8 cellular contexts compared by ENCODE assay signal in genomic region chr17:81967533-81968395, GRCh38. TPM values are rescaled to one million over a fixed set of nuclear protein-coding genes. Genes with fewer than 3 reads are reported as not detected.
DNase-seq lines count a peak whose midpoint lies in the region; TF ChIP-seq lines count a peak whose summit lies in the region.

No MANE protein-coding gene starts in this region.

- peaks cover 19% of the 10 kb centered on the region for H3K27me3 Mint-ChIP-seq in endothelial cell (ENCODE audit: unreplicated experiment)

- H3K4me1 Mint-ChIP-seq in endothelial cell (ENCODE audit: unreplicated experiment) = no peaks in the 10 kb centered on the region

- no peaks in the 10 kb centered on the region for H3K36me3 ChIP-seq in MM.1S (replicated peaks; ENCODE audit: insufficient read depth, low read length)

- H3K9me2 ChIP-seq in MM.1S (replicated peaks; ENCODE audit: insufficient read depth, low read length) = no peaks in the 10 kb centered on the region

- H3K27ac Mint-ChIP-seq in endothelial cell (ENCODE audit: unreplicated experiment) = no peak overlapping the region

- peaks cover 44% of the 10 kb centered on the region for H3K27me3 ChIP-seq in MM.1S (replicated peaks; ENCODE audit: insufficient read depth, low read length)

- H3K79me2 ChIP-seq in MM.1S (ENCODE audit: low read length) = no peaks in the 10 kb centered on the region

- TF ChIP-seq CTCF in GM13976 (IDR thresholded peaks at IDR 0.05; ENCODE audit: borderline replicate concordance, control extremely low read depth, extremely low read depth, insufficient read depth, missing control alignments) (no peak), MM.1S (IDR thresholded peaks at IDR 0.05; ENCODE audit: low read length) (no peak), astrocyte of the spinal cord (IDR thresholded peaks at IDR 0.05; ENCODE audit: low read depth, low read length) (no peak), endothelial cell (IDR thresholded peaks at IDR 0.05; ENCODE audit: unreplicated experiment) (no peak)

- no peak overlapping the region for H3K4me3 Mint-ChIP-seq in endothelial cell (ENCODE audit: unreplicated experiment)

- H3K4me2 ChIP-seq in MM.1S (ENCODE audit: low read depth, low read length) = peak overlapping the region; percentile 60; the same call in 1 of the 2 replicates

- H3K9ac ChIP-seq in MM.1S (ENCODE audit: low read length) = no peak overlapping the region

- H3K9me3 Mint-ChIP-seq in endothelial cell (ENCODE audit: unreplicated experiment) = no peaks in the 10 kb centered on the region

- H3F3A ChIP-seq in MM.1S (ENCODE audit: insufficient read depth, low read length) = no peaks in the 10 kb centered on the region

- no peaks in the 10 kb centered on the region for H4K20me1 ChIP-seq in MM.1S (ENCODE audit: insufficient read depth, low read length)

- in situ Hi-C loops in GM13976 (cut with MboI; ENCODE audit: low sequenced_read_pairs, unreplicated experiment) (no loop called here), astrocyte of the spinal cord (cut with HindIII; ENCODE audit: low sequenced_read_pairs) (no loop called here)

- H3K9me3 ChIP-seq in MM.1S (replicated peaks; ENCODE audit: insufficient read depth, low read length) (no peaks in the 10 kb centered on the region), iPS-18c (ENCODE audit: control insufficient read depth, insufficient read depth, low read length) (no peaks in the 10 kb centered on the region)

- H3K36me3 Mint-ChIP-seq in endothelial cell (ENCODE audit: low read depth, unreplicated experiment) = no peaks in the 10 kb centered on the region

- H3K4me1 ChIP-seq in MM.1S (ENCODE audit: low read length) = no peaks in the 10 kb centered on the region

- peak overlapping the region; percentile 57 for H2AFZ ChIP-seq in MM.1S (ENCODE audit: low read length)

- H3K4me3 ChIP-seq in MM.1S (ENCODE audit: low read length) = no peak overlapping the region
- no peak overlapping the region for H3K4me3 ChIP-seq in astrocyte of the spinal cord (ENCODE audit: low read depth, low read length)
- H3K4me3 ChIP-seq in iPS-18c (ENCODE audit: insufficient read depth, low read depth, low read length) = 0 out of 2 replicates have a peak overlapping the region, but pooled peaks have one; percentile 0

- H3K27ac ChIP-seq in MM.1S (ENCODE audit: low read length) = no peak overlapping the region

- peak; percentile 97 for DNase-seq in GM13976 (ENCODE audit: low spot score)
- DNase-seq in MM.1S = peak; percentile 79
- DNase-seq in T-helper 22 cell (ENCODE audit: low read depth) = peak; percentile 79
- DNase-seq in astrocyte of the spinal cord (ENCODE audit: low read depth, low spot score) = peak; percentile 52
- DNase-seq in stimulated activated CD4-positive, alpha-beta T cell treated with anti-CD3 and anti-CD28 coated beads, Interleukin-12 subunit alpha, Interleukin-12 subunit beta, amount 100 ng/mL, for 24 hours (ENCODE audit: low read depth in 2 of 2) = peak; percentile 78 to 86
- no peak for DNase-seq in dedifferentiated amniotic fluid mesenchymal stem cell (ENCODE audit: extremely low spot score)
- no peak for DNase-seq in endothelial cell (ENCODE audit: low spot score)

RNA-seq across cellular contexts. Expression of gene NOTUM, which starts 6.8 kb away (rescaled TPM):
- not detected for total RNA-seq in endothelial cell (ENCODE audit: unreplicated experiment)

RNA-seq across cellular contexts. Expression of gene ASPSCR1, which starts 9.7 kb away (rescaled TPM):
- total RNA-seq in endothelial cell (ENCODE audit: unreplicated experiment) = 25.6 TPM

RNA-seq across cellular contexts. Expression of gene MYADML2, which starts 20.7 kb away (rescaled TPM):
- not detected for total RNA-seq in endothelial cell (ENCODE audit: unreplicated experiment)

RNA-seq across cellular contexts. Expression of gene PYCR1, which starts 30.7 kb away (rescaled TPM):
- total RNA-seq in endothelial cell (ENCODE audit: unreplicated experiment) = 24.4 TPM

RNA-seq across cellular contexts. Expression of gene MAFG, which starts 40.2 kb away (rescaled TPM):
- 23.6 TPM for total RNA-seq in endothelial cell (ENCODE audit: unreplicated experiment)

Comparison
In these comparisons a context has a peak if more than half of its experiments do, and no peak if none do; other contexts are left out.
1. DNase-seq: peak in GM13976 (single experiment), MM.1S (single experiment), T-helper 22 cell (single experiment), astrocyte of the spinal cord (single experiment) and stimulated activated CD4-positive, alpha-beta T cell treated with anti-CD3 and anti-CD28 coated beads, Interleukin-12 subunit alpha, Interleukin-12 subunit beta, amount 100 ng/mL, for 24 hours (2 of 2); none in dedifferentiated amniotic fluid mesenchymal stem cell (single experiment) and endothelial cell (single experiment).